30 cellular contexts compared by ENCODE assay signal in the genomic region with DNA sequence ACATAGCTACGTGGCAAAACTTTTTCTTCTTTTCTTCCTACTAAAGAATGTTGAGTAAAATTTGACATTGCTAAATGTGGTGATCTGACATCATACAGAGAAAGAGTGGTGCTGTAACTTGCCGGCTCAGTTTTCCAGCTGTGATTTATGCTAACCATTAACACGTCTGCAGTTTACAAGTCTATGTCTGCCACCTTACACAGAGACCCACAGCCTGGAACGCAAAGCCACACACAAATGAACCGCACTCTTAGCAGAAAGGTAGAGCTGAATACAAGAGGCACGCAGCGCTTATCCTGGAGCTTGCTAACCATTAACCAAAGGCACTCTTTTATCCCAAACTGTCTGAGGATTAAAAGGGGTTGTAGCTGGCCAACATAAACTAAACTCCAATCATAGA. TPM values are rescaled to one million over a fixed set of nuclear protein-coding genes. Genes with fewer than 3 reads are reported as not detected.
DNase-seq lines count a peak whose midpoint lies in the region; ATAC-seq and TF ChIP-seq lines count a peak whose summit lies in the region.
"Had no signal": no experiment of that assay in that cellular context is flagged by ENCODE, and none has a peak within 500 bp of the region (broad histone marks: within the 10 kb centered on the region; RNA-seq: fewer than 3 reads in every experiment).

No MANE protein-coding gene starts in this region.

- H3K4me1 Mint-ChIP-seq in endodermal cell = peaks cover 25% of the 10 kb centered on the region

- in situ Hi-C loops in gastrocnemius medialis (cut with MboI; ENCODE audit: low sequenced_read_pairs in 4 of 4) = no loop called here

- ATAC-seq in right lobe of liver (peak; percentile 73 to 87 (median 84)), gastrocnemius medialis (peak; percentile 80 to 93), esophagus mucosa (no peak), HG02981 (IDR thresholded peaks at IDR 0.05; ENCODE audit: unreplicated experiment) (no peak)
- ATAC-seq: activated CD8-positive, alpha-beta memory T cell treated with anti-CD3 and anti-CD28 coated beads, Interleukin-2, amount 10 ng/mL, durations not matched to agents 7 days and 5 days; heart left ventricle; naive thymus-derived CD8-positive, alpha-beta T cell; stimulated activated naive CD8-positive, alpha-beta T cell treated with anti-CD3 and anti-CD28 coated beads, Interleukin-15, Interleukin-2, amounts not matched to agents 100 U/mL and 50 U/mL, for 24 hours had no signal

- 67 to 93% methylated on average over 5 to 7 of the region's 7 CpGs for WGBS in endodermal cell (ENCODE audit: insufficient coverage in 1 of 2, insufficient read length in 1 of 2), 2 experiments
- WGBS in right lobe of liver (ENCODE audit: insufficient coverage, low coverage, low lambda C conversion rate, missing lambda C conversion rate) = 33% methylated on average over 7 of the region's 7 CpGs
- 85 to 91% (median 87%) methylated on average over 7 of the region's 7 CpGs for WGBS in spleen, 5 donors

- H3K36me3 Mint-ChIP-seq in endodermal cell (ENCODE audit: low read depth) = peaks cover 20% of the 10 kb centered on the region

- intact Hi-C loops in right lobe of liver (cut with DNase I) (no loop called here), gastrocnemius medialis (cut with DNase I; ENCODE audit: low total_unique reads) (no loop called here), spleen (cut with DNase I; ENCODE audit: low total_unique reads) (no loop called here)

- H3K4me1 ChIP-seq in endodermal cell (ENCODE audit: control insufficient read depth, insufficient read depth, low read length) = peaks cover 11% of the 10 kb centered on the region
- peaks cover 0 to 66% (median 17%) of the 10 kb centered on the region in 4 donors for H3K4me1 ChIP-seq in right lobe of liver
- peaks cover 12 to 22% of the 10 kb centered on the region in 2 donors for H3K4me1 ChIP-seq in gastrocnemius medialis
- peaks cover 0 to 7% (median 0%) of the 10 kb centered on the region in 6 donors for H3K4me1 ChIP-seq in spleen

- H3K27me3 ChIP-seq in endodermal cell (ENCODE audit: control insufficient read depth, insufficient read depth, low read length, poor library complexity, severe bottlenecking) (no peaks in the 10 kb centered on the region), right lobe of liver (no peaks in the 10 kb centered on the region), gastrocnemius medialis (no peaks in the 10 kb centered on the region), spleen (replicated peaks in 1 of 7) (no peaks in the 10 kb centered on the region)
- H3K27me3 ChIP-seq: adrenal gland, heart left ventricle had no signal

- H3K27ac Mint-ChIP-seq in endodermal cell = peak overlapping the region; percentile 64
- H3K27ac Mint-ChIP-seq: activated B cell treated with CpG ODN at 0.5 μM for 24 hours; activated CD8-positive, alpha-beta memory T cell treated with anti-CD3 and anti-CD28 coated beads, Interleukin-2, amount 10 ng/mL, durations not matched to agents 7 days and 5 days; H9 had no signal

- TF ChIP-seq POLR2A in right lobe of liver (IDR thresholded peaks at IDR 0.05) (no peak), gastrocnemius medialis (IDR thresholded peaks at IDR 0.05) (no peak), spleen (IDR thresholded peaks at IDR 0.05) (no peak)

- DNase-seq in DMS53 (lab: John Stamatoyannopoulos, UW) (peak; percentile 6), DMS53 treated with DMSO at 0.1 percent for 48 hours (lab: John Stamatoyannopoulos, UW; ENCODE audit: unreplicated experiment) (no peak), endodermal cell (peak; percentile 83), right lobe of liver (peak in 2 of 3 donors; percentile 60 to 71), gastrocnemius medialis (no peak), spleen (no peak)
- DNase-seq: 8988T; activated B cell treated with CpG ODN at 0.5 μM for 24 hours; activated CD8-positive, alpha-beta memory T cell treated with anti-CD3 and anti-CD28 coated beads, Interleukin-2, amount 10 ng/mL, durations not matched to agents 7 days and 5 days; activated naive CD4-positive, alpha-beta T cell; activated T-cell treated with anti-CD3 and anti-CD28 coated beads, Interleukin-2, amount 50 U/mL, for 48 hours; adrenal gland; AML-193; CD4-positive, alpha-beta T cell; effector CD8-positive, alpha-beta T cell; erythroblast; H9; heart left ventricle; left ventricle myocardium inferior; midbrain; naive thymus-derived CD8-positive, alpha-beta T cell; NCI-H1092; NCI-H187; NCI-H526 treated with DMSO at 0.1 percent for 48 hours; SIG-M5; stimulated activated naive CD8-positive, alpha-beta T cell treated with anti-CD3 and anti-CD28 coated beads, Interleukin-15, Interleukin-2, amounts not matched to agents 100 U/mL and 50 U/mL, for 24 hours had no signal

- peaks cover 51% of the 10 kb centered on the region for H3K36me3 ChIP-seq in endodermal cell (ENCODE audit: control insufficient read depth, insufficient read depth, low read length)
- H3K36me3 ChIP-seq in right lobe of liver = peaks cover 0 to 5% (median 0%) of the 10 kb centered on the region in 4 donors
- no peaks in the 10 kb centered on the region for H3K36me3 ChIP-seq in gastrocnemius medialis
- peaks cover 0 to 87% (median 34%) of the 10 kb centered on the region in 6 donors for H3K36me3 ChIP-seq in spleen

- TF ChIP-seq CTCF in endodermal cell (conservative IDR thresholded peaks at IDR 0.05) (no peak), right lobe of liver (IDR thresholded peaks at IDR 0.05) (no peak), gastrocnemius medialis (IDR thresholded peaks at IDR 0.05 in 4 of 5, conservative IDR thresholded peaks at IDR 0.05 in 1 of 5) (no peak), spleen (IDR thresholded peaks at IDR 0.05 in 8 of 11, conservative IDR thresholded peaks at IDR 0.05 in 3 of 11) (no peak)

- H3K4me3 ChIP-seq in endodermal cell (ENCODE audit: low read length) (peak overlapping the region; percentile 25), right lobe of liver (peak overlapping the region in 1 of 3 donors; percentile 7), gastrocnemius medialis (no peak overlapping the region), spleen (no peak overlapping the region)
- H3K4me3 ChIP-seq: adrenal gland, heart left ventricle, left ventricle myocardium inferior had no signal

- H3K4me3 Mint-ChIP-seq in endodermal cell = peak overlapping the region; percentile 4
- H3K4me3 Mint-ChIP-seq: activated B cell treated with CpG ODN at 0.5 μM for 24 hours; activated CD8-positive, alpha-beta memory T cell treated with anti-CD3 and anti-CD28 coated beads, Interleukin-2, amount 10 ng/mL, durations not matched to agents 7 days and 5 days; CD4-positive, alpha-beta T cell; H9; naive thymus-derived CD8-positive, alpha-beta T cell had no signal

- H3K9ac ChIP-seq in endodermal cell (ENCODE audit: extremely low read depth, low read length, poor library complexity, severe bottlenecking) = no peak overlapping the region

- H3K9me3 Mint-ChIP-seq in endodermal cell = no peaks in the 10 kb centered on the region
- H3K9me3 Mint-ChIP-seq: activated B cell treated with CpG ODN at 0.5 μM for 24 hours; CD4-positive, alpha-beta T cell; H9 had no signal

- no peaks in the 10 kb centered on the region for H3K27me3 Mint-ChIP-seq in endodermal cell (ENCODE audit: insufficient read depth)
- H3K27me3 Mint-ChIP-seq: activated B cell treated with CpG ODN at 0.5 μM for 24 hours; activated CD8-positive, alpha-beta memory T cell treated with anti-CD3 and anti-CD28 coated beads, Interleukin-2, amount 10 ng/mL, durations not matched to agents 7 days and 5 days; CD4-positive, alpha-beta T cell; naive thymus-derived CD8-positive, alpha-beta T cell had no signal

- H3K27ac ChIP-seq in endodermal cell (ENCODE audit: low read depth, low read length) = no peak overlapping the region
- H3K27ac ChIP-seq in right lobe of liver = peak overlapping the region; percentile 41 to 92 (median 78)
- peak overlapping the region; percentile 5 to 47 (median 24) for H3K27ac ChIP-seq in gastrocnemius medialis
- no peak overlapping the region for H3K27ac ChIP-seq in spleen
- H3K27ac ChIP-seq: adrenal gland, heart left ventricle, left ventricle myocardium inferior had no signal

- H3K9me3 ChIP-seq in endodermal cell (ENCODE audit: control insufficient read depth, low read length) (no peaks in the 10 kb centered on the region), right lobe of liver (no peaks in the 10 kb centered on the region), gastrocnemius medialis (no peaks in the 10 kb centered on the region), spleen (no peaks in the 10 kb centered on the region)
- H3K9me3 ChIP-seq: adrenal gland, heart left ventricle, left ventricle myocardium inferior had no signal

RNA-seq across cellular contexts. Expression of a gene that starts 31.9 kb away (rescaled TPM):
- total RNA-seq in endodermal cell = not detected
- polyA plus RNA-seq in endodermal cell (2013, experiment 1 of 2) = 1.00 TPM
- 1.1 TPM for polyA plus RNA-seq in endodermal cell (2013, experiment 2 of 2)
- not detected for total RNA-seq in right lobe of liver
- 100 to 1,000 TPM; 120 to 203 (median 154) TPM for total RNA-seq in gastrocnemius medialis
- total RNA-seq in esophagus mucosa = not detected
- not detected for total RNA-seq in spleen
- not detected for polyA plus RNA-seq in spleen
- total RNA-seq: activated B cell treated with CpG ODN at 0.5 μM for 24 hours; activated CD8-positive, alpha-beta memory T cell treated with anti-CD3 and anti-CD28 coated beads, Interleukin-2, amount 10 ng/mL, durations not matched to agents 7 days and 5 days; CD4-positive, alpha-beta T cell; fibroblast of villous mesenchyme; G401; H9; heart left ventricle; left ventricle myocardium inferior; naive thymus-derived CD8-positive, alpha-beta T cell had no signal
- polyA plus RNA-seq: heart left ventricle; naive thymus-derived CD8-positive, alpha-beta T cell had no signal

Comparison
In these comparisons a context has a peak if more than half of its experiments do, and no peak if none do; other contexts are left out.
1. DNase-seq: peak in DMS53 (single experiment), endodermal cell (single experiment) and right lobe of liver (2 of 3); none in DMS53 treated with DMSO at 0.1 percent for 48 hours (single experiment), gastrocnemius medialis (0 of 2) and spleen (single experiment).
2. H3K27ac ChIP-seq: peak in right lobe of liver (3 of 3) and gastrocnemius medialis (4 of 4); none in endodermal cell (single experiment) and spleen (0 of 8).
3. ATAC-seq: peak in right lobe of liver (4 of 4) and gastrocnemius medialis (2 of 2); none in esophagus mucosa (single experiment) and HG02981 (single experiment).
4. RNA of a gene that starts 31.9 kb away (total RNA-seq): 120 to 203 TPM in gastrocnemius medialis; not detected in endodermal cell, not detected in right lobe of liver, not detected in esophagus mucosa (single experiment) and not detected in spleen; every median in the first group is over 100 times any median in the second.